In the genomic region with DNA sequence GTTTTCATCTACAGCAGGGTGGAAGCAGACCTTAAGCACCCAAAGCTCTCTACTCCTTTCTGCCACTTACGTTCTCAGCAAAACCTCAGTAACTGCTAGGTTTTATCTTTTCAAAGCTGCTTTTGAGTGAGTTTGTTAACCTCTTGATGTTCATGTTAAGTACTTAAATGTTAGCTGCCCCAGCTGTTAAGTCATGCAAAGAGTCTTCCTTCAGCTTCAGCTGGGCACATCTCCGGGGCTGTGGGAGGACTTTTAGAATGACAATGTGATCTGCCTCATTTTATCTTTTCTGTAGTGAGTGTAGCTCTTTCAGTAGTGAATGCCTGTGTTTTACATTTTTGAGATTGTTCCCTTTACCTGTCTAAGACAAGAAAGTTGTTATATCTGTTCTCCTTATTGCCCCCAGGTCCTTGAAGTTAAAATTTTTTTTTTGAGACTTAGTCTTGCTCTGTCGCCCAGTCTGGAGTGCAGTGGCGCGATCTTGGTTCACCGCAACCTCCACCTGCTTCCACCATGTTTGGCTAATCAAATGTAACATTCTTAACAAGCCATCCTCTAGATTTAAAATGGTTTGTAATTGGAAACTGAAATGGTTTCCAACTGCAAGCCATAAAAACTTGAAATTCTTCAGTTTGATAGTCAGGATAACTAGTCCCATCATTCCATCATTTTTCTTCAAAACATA, we compare ENCODE assay signal across 10 cellular contexts.
A peak's percentile ranks its signal among the peaks of the same experiment; 100 is the strongest.
DNase-seq lines count a peak whose midpoint lies in the region; ATAC-seq and TF ChIP-seq lines count a peak whose summit lies in the region.
"Had no signal": no experiment of that assay in that cellular context is flagged by ENCODE, and none has a peak within 500 bp of the region (broad histone marks: within the 10 kb centered on the region; RNA-seq: fewer than 3 reads in every experiment).

No MANE protein-coding gene starts in this region.

- peak; percentile 59 for ATAC-seq in GM19351 (IDR thresholded peaks at IDR 0.05; ENCODE audit: unreplicated experiment)

- peak overlapping the region; percentile 44 for H3K27ac ChIP-seq in KOPT-K1 (ENCODE audit: low read depth, low read length, poor library complexity, severe bottlenecking)
- H3K27ac ChIP-seq: esophagus squamous epithelium had no signal

- H3K9me3 ChIP-seq in KOPT-K1 (ENCODE audit: insufficient read depth, low read length, poor library complexity, severe bottlenecking) = no peaks in the 10 kb centered on the region
- H3K9me3 ChIP-seq: esophagus squamous epithelium had no signal

- H3K36me3 ChIP-seq in KOPT-K1 (ENCODE audit: insufficient read depth, low read length) = no peaks in the 10 kb centered on the region; the same call in 1 of the 2 replicates
- H3K36me3 ChIP-seq: esophagus squamous epithelium had no signal

- DNase-seq in GM10266 (ENCODE audit: extremely low spot score) (peak; percentile 28), iPS-NIHi11 (ENCODE audit: low spot score) (peak; percentile 58), NCI-H2107 (lab: John Stamatoyannopoulos, UW) (no peak), middle frontal gyrus (ENCODE audit: extremely low spot score, low spot score) (no peak), GM20000 (ENCODE audit: low spot score) (no peak)
- DNase-seq: esophagus squamous epithelium, IMR-90, NCI-H2081 had no signal

- TF ChIP-seq CTCF in GM10266 (IDR thresholded peaks at IDR 0.05; ENCODE audit: control insufficient read depth, insufficient read depth, low read depth, missing control alignments) = no peak
- TF ChIP-seq CTCF in GM20000 (IDR thresholded peaks at IDR 0.05; ENCODE audit: extremely low read depth, missing control alignments) = no peak

Comparison
In these comparisons a context has a peak if more than half of its experiments do, and no peak if none do; other contexts are left out.
1. DNase-seq: peak in GM10266 (single experiment) and iPS-NIHi11 (single experiment); none in NCI-H2107 (single experiment), middle frontal gyrus (single experiment) and GM20000 (single experiment).